24 cellular contexts compared by ENCODE assay signal in the genomic region with DNA sequence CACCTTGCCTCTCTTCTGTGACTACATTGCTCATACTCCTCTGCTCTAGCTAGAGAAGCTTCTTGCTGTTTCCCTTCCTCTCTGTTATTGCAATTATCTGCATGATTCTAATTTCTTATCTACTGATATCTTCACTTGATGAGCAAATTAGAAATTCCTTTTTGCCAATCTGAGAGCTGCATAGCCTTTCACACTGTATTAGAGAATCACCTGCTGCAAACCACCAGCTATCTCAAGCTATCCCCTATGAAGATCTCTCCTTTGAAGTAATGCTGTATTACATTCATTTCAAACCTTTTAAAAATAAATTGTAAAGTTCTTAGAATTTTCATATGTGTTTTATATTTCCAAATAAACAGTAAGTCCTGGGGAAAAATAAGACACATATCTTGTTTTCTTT.
DNase-seq lines count a peak whose midpoint lies in the region; ATAC-seq, FAIRE-seq and TF ChIP-seq lines count a peak whose summit lies in the region.
"Had no signal": no experiment of that assay in that cellular context is flagged by ENCODE, and none has a peak within 500 bp of the region (broad histone marks: within the 10 kb centered on the region; RNA-seq: fewer than 3 reads in every experiment).

No MANE protein-coding gene starts in this region.

- no peak overlapping the region for H3K4me2 ChIP-seq in GM12878 (ENCODE audit: control insufficient read depth, insufficient read depth)

- SMC1A ChIA-PET in GM12878 (lab: Charles Lee; ENCODE audit: uncharacterized antibody, unreplicated experiment) = interaction anchor here (0.6 to 1.6 kb wide), 4 partner anchors 36 to 49 kb away, joined by 3 to 5 read pairs (median 5); no protein-coding TSS in a partner anchor

- intact Hi-C loops in GM12878 (cut with micrococcal nuclease; ENCODE audit: unreplicated experiment) = no loop called here

- no peaks in the 10 kb centered on the region for H4K20me1 ChIP-seq in GM12878 (ENCODE audit: control insufficient read depth, insufficient read depth)

- TF ChIP-seq EP300 in GM12878 (IDR thresholded peaks at IDR 0.05; ENCODE audit: borderline replicate concordance in 1 of 2, control insufficient read depth in 1 of 2, low read depth in 2 of 2, low read length in 2 of 2) = no peak

- no peaks in the 10 kb centered on the region for H3K4me1 ChIP-seq in GM12878 (ENCODE audit: control insufficient read depth, insufficient read depth, low read length)
- H3K4me1 ChIP-seq: Peyer's patch, SJCRH30 had no signal

- H3K27me3 ChIP-seq in GM12878 (replicated peaks in 1 of 2; ENCODE audit: control insufficient read depth in 2 of 2, insufficient read depth in 2 of 2, low read length in 1 of 2) = no peaks in the 10 kb centered on the region
- H3K27me3 ChIP-seq: Peyer's patch, SJCRH30 had no signal

- BruUV-seq in GM12878 (replicated peaks; lab: Mats Ljungman, UMichigan) = no TSS peak

- peak; percentile 27 for ATAC-seq in GM18498 (IDR thresholded peaks at IDR 0.05; ENCODE audit: unreplicated experiment)
- ATAC-seq in GM19463 (IDR thresholded peaks at IDR 0.05; ENCODE audit: unreplicated experiment) = peak; percentile 15
- ATAC-seq in HG02852 (IDR thresholded peaks at IDR 0.05; ENCODE audit: unreplicated experiment) = peak; percentile 38
- peak; percentile 71 for ATAC-seq in GM12878
- ATAC-seq: CD8-positive, alpha-beta T cell had no signal

- FAIRE-seq in GM12878 (lab: Jason Lieb, UNC) = no peak
- FAIRE-seq: GM12891, HTR-8/SVneo had no signal

- no peaks in the 10 kb centered on the region for H3K9me3 ChIP-seq in GM12878 (replicated peaks; ENCODE audit: control insufficient read depth, insufficient read depth, low read length)
- H3K9me3 ChIP-seq: Peyer's patch, SJCRH30 had no signal

- CTCF ChIA-PET in GM12878 (lab: Yijun Ruan, JAX) = interaction anchor here (1.2 to 1.5 kb wide), 2 partner anchors 42 to 269 kb away, joined by 4 read pairs; no protein-coding TSS in a partner anchor

- in situ Hi-C loops in GM12878 (cut with MboI) = no loop called here

- TF ChIP-seq CTCF in GM12878 (IDR thresholded peaks at IDR 0.05 in 2 of 3, conservative IDR thresholded peaks at IDR 0.05 in 1 of 3; ENCODE audit: control insufficient read depth in 2 of 3, extremely low read depth in 1 of 3, insufficient read depth in 1 of 3, low read depth in 3 of 3, low read length in 3 of 3) = no peak

- POLR2A ChIA-PET in GM12878 (lab: Charles Lee) = no interaction called here

- TF ChIP-seq POLR2A in GM12878 (IDR thresholded peaks at IDR 0.05; ENCODE audit: low read depth, low read length) = no peak

- no peak overlapping the region for H3K9ac ChIP-seq in GM12878 (ENCODE audit: control insufficient read depth, insufficient read depth, low read length)

- H3K36me3 ChIP-seq in GM12878 (ENCODE audit: control insufficient read depth in 2 of 2, insufficient read depth in 2 of 2, low read length in 1 of 2) = no peaks in the 10 kb centered on the region
- H3K36me3 ChIP-seq: Peyer's patch, SJCRH30 had no signal

- RAD21 ChIA-PET in GM12878 (lab: Charles Lee; ENCODE audit: unreplicated experiment) = interaction anchor here (1.1 kb wide), 2 partner anchors 41 to 42 kb away, joined by 3 to 4 read pairs; no protein-coding TSS in a partner anchor

- no peaks in the 10 kb centered on the region for H3K79me2 ChIP-seq in GM12878 (ENCODE audit: control insufficient read depth, insufficient read depth, low read length)

- DNase-seq in GM12878 (ENCODE audit: low read depth, low spot score) = no peak
- DNase-seq in NCI-H345 treated with DMSO at 0.1 percent for 48 hours (lab: John Stamatoyannopoulos, UW; ENCODE audit: unreplicated experiment) = no peak
- no peak for DNase-seq in hepatic stellate cell (ENCODE audit: low spot score)
- DNase-seq in cortex of kidney (lab: John Stamatoyannopoulos, UW) = no peak
- DNase-seq: 8988T; C1 segment of cervical spinal cord; CD8-positive, alpha-beta T cell; DND-41; H9; KG1; MV-4-11; NCI-H2029 treated with DMSO at 0.1 percent for 48 hours; NCI-H226; NCI-H524; NCI-H774; NK-92 treated with Interleukin-12 subunit alpha and Interleukin-12 subunit beta, amount 100 ng/mL, for 24 hours; Peyer's patch; SJCRH30; T-helper 1 cell had no signal

- H3K27ac ChIP-seq in GM12878 (ENCODE audit: control insufficient read depth, insufficient read depth) = no peak overlapping the region
- H3K27ac ChIP-seq: Peyer's patch, SJCRH30 had no signal

- H3K4me3 ChIP-seq in GM12878 = no peak overlapping the region
- H3K4me3 ChIP-seq: Peyer's patch, SJCRH30 had no signal

- no peak for TF ChIP-seq RAD21 in GM12878 (IDR thresholded peaks at IDR 0.05; ENCODE audit: insufficient read depth, low read depth, low read length)

- no peak overlapping the region for H2AFZ ChIP-seq in GM12878 (ENCODE audit: control insufficient read depth, low read depth, low read length)

TF ChIP-seq in GM12878, 131 proteins besides CTCF, POLR2A, EP300 and RAD21:
- TF ChIP-seq IKZF2 (IDR thresholded peaks at IDR 0.05) (0 out of 4 replicates have a peak, but pooled peaks of 1 of the 2 experiments have one; percentile 7), JUND (IDR thresholded peaks at IDR 0.05; ENCODE audit: low read depth, low read length) (no peak)
- TF ChIP-seq, protein P1, sequence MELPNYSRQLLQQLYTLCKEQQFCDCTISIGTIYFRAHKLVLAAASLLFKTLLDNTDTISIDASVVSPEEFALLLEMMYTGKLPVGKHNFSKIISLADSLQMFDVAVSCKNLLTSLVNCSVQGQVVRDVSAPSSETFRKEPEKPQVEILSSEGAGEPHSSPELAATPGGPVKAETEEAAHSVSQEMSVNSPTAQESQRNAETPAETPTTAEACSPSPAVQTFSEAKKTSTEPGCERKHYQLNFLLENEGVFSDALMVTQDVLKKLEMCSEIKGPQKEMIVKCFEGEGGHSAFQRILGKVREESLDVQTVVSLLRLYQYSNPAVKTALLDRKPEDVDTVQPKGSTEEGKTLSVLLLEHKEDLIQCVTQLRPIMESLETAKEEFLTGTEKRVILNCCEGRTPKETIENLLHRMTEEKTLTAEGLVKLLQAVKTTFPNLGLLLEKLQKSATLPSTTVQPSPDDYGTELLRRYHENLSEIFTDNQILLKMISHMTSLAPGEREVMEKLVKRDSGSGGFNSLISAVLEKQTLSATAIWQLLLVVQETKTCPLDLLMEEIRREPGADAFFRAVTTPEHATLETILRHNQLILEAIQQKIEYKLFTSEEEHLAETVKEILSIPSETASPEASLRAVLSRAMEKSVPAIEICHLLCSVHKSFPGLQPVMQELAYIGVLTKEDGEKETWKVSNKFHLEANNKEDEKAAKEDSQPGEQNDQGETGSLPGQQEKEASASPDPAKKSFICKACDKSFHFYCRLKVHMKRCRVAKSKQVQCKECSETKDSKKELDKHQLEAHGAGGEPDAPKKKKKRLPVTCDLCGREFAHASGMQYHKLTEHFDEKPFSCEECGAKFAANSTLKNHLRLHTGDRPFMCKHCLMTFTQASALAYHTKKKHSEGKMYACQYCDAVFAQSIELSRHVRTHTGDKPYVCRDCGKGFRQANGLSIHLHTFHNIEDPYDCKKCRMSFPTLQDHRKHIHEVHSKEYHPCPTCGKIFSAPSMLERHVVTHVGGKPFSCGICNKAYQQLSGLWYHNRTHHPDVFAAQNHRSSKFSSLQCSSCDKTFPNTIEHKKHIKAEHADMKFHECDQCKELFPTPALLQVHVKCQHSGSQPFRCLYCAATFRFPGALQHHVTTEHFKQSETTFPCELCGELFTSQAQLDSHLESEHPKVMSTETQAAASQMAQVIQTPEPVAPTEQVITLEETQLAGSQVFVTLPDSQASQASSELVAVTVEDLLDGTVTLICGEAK (IDR thresholded peaks at IDR 0.05; ENCODE audit: borderline replicate concordance) = no peak

Comparison
In these comparisons a context has a peak if more than half of its experiments do, and no peak if none do; other contexts are left out.
1. ATAC-seq: peak in every context shown above with its lines; median percentile 71 in GM12878; 38 in HG02852; 27 in GM18498; 15 in GM19463.